17 cellular contexts compared by ENCODE assay signal in the genomic region with DNA sequence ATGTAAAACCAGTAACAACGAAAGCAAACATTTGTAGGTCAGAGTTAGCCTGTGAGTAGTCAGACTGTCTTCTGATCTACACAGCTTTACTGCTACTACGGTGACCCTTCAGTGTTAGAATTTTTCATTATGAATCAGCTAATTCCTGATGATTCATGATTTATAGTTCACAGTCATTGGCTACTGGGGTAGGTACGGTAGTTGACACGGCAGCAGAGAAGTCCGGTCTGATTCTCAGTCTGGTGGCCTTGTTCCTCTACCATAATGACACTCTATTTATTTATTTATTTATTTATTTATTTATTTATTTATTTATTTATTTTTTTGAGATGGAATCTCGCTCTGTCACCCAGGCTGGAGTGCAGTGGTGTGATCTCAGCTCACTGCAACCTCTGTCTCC. TPM values are rescaled to one million over a fixed set of nuclear protein-coding genes. Genes with fewer than 3 reads are reported as not detected.
A peak's percentile ranks its signal among the peaks of the same experiment; 100 is the strongest.
DNase-seq lines count a peak whose midpoint lies in the region; ATAC-seq and TF ChIP-seq lines count a peak whose summit lies in the region.
"Not testable (repeated sequence)": the region's sequence is repeated elsewhere in the genome, so short reads cannot be mapped to it uniquely, and the experiment has no call there.
"Had no signal": no experiment of that assay in that cellular context is flagged by ENCODE, and none has a peak within 500 bp of the region (broad histone marks: within the 10 kb centered on the region; RNA-seq: fewer than 3 reads in every experiment).

No MANE protein-coding gene starts in this region.

- H3K4me1 ChIP-seq in GM23248 (ENCODE audit: insufficient read depth); Panc1 (ENCODE audit: control insufficient read depth, insufficient read depth, low read length): not testable (repeated sequence)

- H3K27me3 Mint-ChIP-seq in activated CD8-positive, alpha-beta T cell treated with anti-CD3 and anti-CD28 coated beads for 36 hours = not testable (repeated sequence)

- not testable (repeated sequence) for H3K9me3 Mint-ChIP-seq in activated CD8-positive, alpha-beta T cell treated with anti-CD3 and anti-CD28 coated beads for 36 hours

- POLR2A ChIA-PET in Panc1 (lab: Charles Lee); activated CD8-positive, alpha-beta T cell treated with anti-CD3 and anti-CD28 coated beads for 36 hours (lab: Charles Lee): not testable (repeated sequence)

- not testable (repeated sequence) for H3K79me2 ChIP-seq in GM23248 (ENCODE audit: insufficient read depth)

- DNase-seq in AG10803 (ENCODE audit: low read depth) (peak; percentile 22), GM23248 (peak; percentile 68), HT1080 (ENCODE audit: low read depth) (peak; percentile 85), epithelial cell of esophagus (ENCODE audit: low read depth) (peak; percentile 67), iris pigment epithelial cell (ENCODE audit: low read depth) (peak; percentile 89)
- not testable (repeated sequence) for DNase-seq in Panc1 (ENCODE audit: low read depth, low spot score); activated CD8-positive, alpha-beta T cell treated with anti-CD3 and anti-CD28 coated beads for 36 hours

- peak; percentile 58 for ATAC-seq in Panc1
- peak; percentile 17 for ATAC-seq in activated CD8-positive, alpha-beta T cell treated with anti-CD3 and anti-CD28 coated beads for 36 hours

- not testable (repeated sequence) for H3K4me3 Mint-ChIP-seq in activated CD8-positive, alpha-beta T cell treated with anti-CD3 and anti-CD28 coated beads for 36 hours

- intact Hi-C loops in Panc1 (cut with micrococcal nuclease; ENCODE audit: unreplicated experiment); activated CD8-positive, alpha-beta T cell treated with anti-CD3 and anti-CD28 coated beads for 36 hours (cut with micrococcal nuclease): not testable (repeated sequence)

- H3K4me2 ChIP-seq in GM23248 (ENCODE audit: unreplicated experiment) = not testable (repeated sequence)

- H4K20me1 ChIP-seq in GM23248 (ENCODE audit: insufficient read depth) = not testable (repeated sequence)

- H3K4me3 ChIP-seq in AG10803 (ENCODE audit: low read length); GM23248; Panc1 (ENCODE audit: low read depth in 2 of 2, low read length in 2 of 2); epithelial cell of esophagus (ENCODE audit: low read length): not testable (repeated sequence)

- H2AFZ ChIP-seq in GM23248 = not testable (repeated sequence)

- CTCF ChIA-PET in Panc1 (lab: Charles Lee); activated CD8-positive, alpha-beta T cell treated with anti-CD3 and anti-CD28 coated beads for 36 hours (lab: Charles Lee): not testable (repeated sequence)

- H3F3A ChIP-seq in GM23248 (ENCODE audit: insufficient read depth) = not testable (repeated sequence)

- in situ Hi-C loops in GM23248 (cut with MboI); Panc1 (cut with HindIII; ENCODE audit: low pct_unique_long_range_greater_than_20kb, low sequenced_read_pairs): not testable (repeated sequence)

- not testable (repeated sequence) for H3K36me3 Mint-ChIP-seq in activated CD8-positive, alpha-beta T cell treated with anti-CD3 and anti-CD28 coated beads for 36 hours (ENCODE audit: low read depth)

- H3K9me2 ChIP-seq in GM23248 (ENCODE audit: insufficient read depth) = not testable (repeated sequence)

- H3K36me3 ChIP-seq in GM23248 (ENCODE audit: low read depth); Panc1 (ENCODE audit: control insufficient read depth, insufficient read depth, low read length): not testable (repeated sequence)

- H3K4me1 Mint-ChIP-seq in activated CD8-positive, alpha-beta T cell treated with anti-CD3 and anti-CD28 coated beads for 36 hours (ENCODE audit: low read depth) = not testable (repeated sequence)

- not testable (repeated sequence) for H3K9ac ChIP-seq in GM23248

- not testable (repeated sequence) for BruUV-seq in Panc1 (replicated peaks; lab: Mats Ljungman, UMichigan)

- peak overlapping the region; percentile 19; the same call in 1 of the 2 replicates for H3K27ac ChIP-seq in GM23248
- H3K27ac ChIP-seq in Panc1 (ENCODE audit: low read length) = not testable (repeated sequence)

- H3K27me3 ChIP-seq in GM23248 (replicated peaks; ENCODE audit: insufficient read depth); Panc1 (ENCODE audit: control insufficient read depth, insufficient read depth, low read length): not testable (repeated sequence)

- not testable (repeated sequence) for TF ChIP-seq CTCF in AG10803 (conservative IDR thresholded peaks at IDR 0.05; ENCODE audit: low read length); Panc1 (IDR thresholded peaks at IDR 0.05); activated CD8-positive, alpha-beta T cell treated with anti-CD3 and anti-CD28 coated beads for 36 hours (IDR thresholded peaks at IDR 0.05); epithelial cell of esophagus (IDR thresholded peaks at IDR 0.05; ENCODE audit: insufficient read depth, low read depth, low read length, missing control alignments)

- not testable (repeated sequence) for H3K27ac Mint-ChIP-seq in activated CD8-positive, alpha-beta T cell treated with anti-CD3 and anti-CD28 coated beads for 36 hours

- 45 to 59% methylated on average over 5 to 6 of the region's 6 CpGs for WGBS in GM23248 (ENCODE audit: low coverage in 1 of 2, low lambda C conversion rate in 2 of 2, missing lambda C conversion rate in 2 of 2), 2 experiments

- not testable (repeated sequence) for H3K9me3 ChIP-seq in GM23248 (ENCODE audit: low read depth); Panc1 (ENCODE audit: control insufficient read depth, insufficient read depth, low read depth, low read length)

RNA-seq across cellular contexts. Expression of gene PPP3R2, which starts 4.7 kb away (rescaled TPM):
- total RNA-seq in GM23248 (2014; rRNA removed; shearing (Covaris generic)) = not detected in 2 replicates
- polyA plus RNA-seq in GM23248 (2016; fragmentation: Nextera tagmentation; extraction: Ambion mirVana) = not detected in 2 replicates
- not detected in 2 replicates for total RNA-seq in HT1080 (2014; rRNA removed; shearing (Covaris generic))
- polyA plus RNA-seq in HT1080 (2015; cell fraction: cytosol; rRNA removed) = not detected in 2 replicates
- not detected in 2 replicates for polyA plus RNA-seq in HT1080 (2015; cell fraction: nucleus; rRNA removed)
- not detected for total RNA-seq in Panc1 (2021; ENCODE audit: unreplicated experiment)
- polyA plus RNA-seq in Panc1 (2012; ENCODE audit: insufficient read length) = not detected
- total RNA-seq in activated CD8-positive, alpha-beta T cell treated with anti-CD3 and anti-CD28 coated beads for 36 hours = not detected
- total RNA-seq: activated CD4-positive, alpha-beta T cell treated with anti-CD3 and anti-CD28 coated beads for 36 hours; activated CD8-positive, alpha-beta T cell treated with anti-CD3 and anti-CD28 coated beads, Interleukin-2, amount 10 ng/mL, durations not matched to agents 7 days and 5 days; activated T-helper 17 cell treated with anti-CD3 and anti-CD28 coated beads, Interleukin-2, amount 50 U/mL, for 72 hours; adrenal gland; breast epithelium; kidney; lower leg skin; OCI-LY7; right cardiac atrium; upper lobe of right lung had no signal
- polyA plus RNA-seq: adrenal gland, right cardiac atrium had no signal

RNA-seq across cellular contexts. Expression of gene RNF20, which starts 56.4 kb away (rescaled TPM):
- total RNA-seq in GM23248 (2014; rRNA removed; shearing (Covaris generic)) = 23.9 and 26.3 TPM in 2 replicates
- 29.5 and 34.3 TPM in 2 replicates for polyA plus RNA-seq in GM23248 (2016; fragmentation: Nextera tagmentation; extraction: Ambion mirVana)
- 29.5 and 30.9 TPM in 2 replicates for total RNA-seq in HT1080 (2014; rRNA removed; shearing (Covaris generic))
- 18.7 and 24.4 TPM in 2 replicates for polyA plus RNA-seq in HT1080 (2015; cell fraction: cytosol; rRNA removed)
- 47.7 and 61.4 TPM in 2 replicates for polyA plus RNA-seq in HT1080 (2015; cell fraction: nucleus; rRNA removed)
- 37.5 TPM for total RNA-seq in Panc1 (2021; ENCODE audit: unreplicated experiment)
- polyA plus RNA-seq in Panc1 (2012; ENCODE audit: insufficient read length) = 22.9 TPM
- total RNA-seq in activated CD8-positive, alpha-beta T cell treated with anti-CD3 and anti-CD28 coated beads for 36 hours = 10 to 100 TPM; 30.6 to 39.1 TPM
